Comparison of ENCODE assay signal across 24 cellular contexts in genomic region chr9:84939766-84940165, GRCh38.
DNase-seq lines count a peak whose midpoint lies in the region; ATAC-seq and TF ChIP-seq lines count a peak whose summit lies in the region.
"Had no signal": no experiment of that assay in that cellular context is flagged by ENCODE, and none has a peak within 500 bp of the region (broad histone marks: within the 10 kb centered on the region; RNA-seq: fewer than 3 reads in every experiment).

No MANE protein-coding gene starts in this region.

- intact Hi-C loops in esophagus muscularis mucosa (cut with DNase I), result no loop called here

- H3K9me3 ChIP-seq in RWPE2 (ENCODE audit: severe bottlenecking) (no peaks in the 10 kb centered on the region), esophagus muscularis mucosa (no peaks in the 10 kb centered on the region), neural cell (ENCODE audit: low read length) (no peaks in the 10 kb centered on the region), endodermal cell (ENCODE audit: control insufficient read depth, low read length) (no peaks in the 10 kb centered on the region)
- H3K9me3 ChIP-seq: BLaER1 treated with 17β-estradiol and CSF1 and Interleukin-3, amounts not matched to agents 10 nM and 100 nM; Caco-2 had no signal

- H3K4me3 ChIP-seq in RWPE2 (ENCODE audit: severe bottlenecking) (no peak overlapping the region), esophagus muscularis mucosa (no peak overlapping the region), neural cell (ENCODE audit: low read length) (no peak overlapping the region), endodermal cell (ENCODE audit: low read length) (no peak overlapping the region)
- H3K4me3 ChIP-seq: BLaER1 treated with 17β-estradiol and CSF1 and Interleukin-3, amounts not matched to agents 10 nM and 100 nM; K562 had no signal

- TF ChIP-seq RAD21 in neural cell (conservative IDR thresholded peaks at IDR 0.05), result no peak

- peak; percentile 45; the same call in 1 of the 3 replicates for ATAC-seq in RWPE2 (ENCODE audit: low read depth)
- ATAC-seq: HepG2, K562 had no signal

- H3K4me3 Mint-ChIP-seq in endodermal cell (no peak overlapping the region), glutamatergic neuron (ENCODE audit: unreplicated experiment) (no peak overlapping the region)
- H3K4me3 Mint-ChIP-seq: CD4-positive, alpha-beta memory T cell; H9; HFFc6 had no signal

- H3K9ac ChIP-seq in neural cell (ENCODE audit: low read length), result no peak overlapping the region
- H3K9ac ChIP-seq in endodermal cell (ENCODE audit: extremely low read depth, low read length, poor library complexity, severe bottlenecking), result no peak overlapping the region
- H3K9ac ChIP-seq: BLaER1 treated with 17β-estradiol and CSF1 and Interleukin-3, amounts not matched to agents 10 nM and 100 nM had no signal

- H3K27me3 Mint-ChIP-seq in endodermal cell (ENCODE audit: insufficient read depth) (no peaks in the 10 kb centered on the region), glutamatergic neuron (ENCODE audit: unreplicated experiment) (no peaks in the 10 kb centered on the region)

- H3K4me1 ChIP-seq in RWPE2 (ENCODE audit: insufficient read depth, poor library complexity, severe bottlenecking), result peaks cover 8% of the 10 kb centered on the region
- peaks cover 0 to 22% (median 16%) of the 10 kb centered on the region in 4 donors for H3K4me1 ChIP-seq in esophagus muscularis mucosa
- no peaks in the 10 kb centered on the region for H3K4me1 ChIP-seq in endodermal cell (ENCODE audit: control insufficient read depth, insufficient read depth, low read length)
- H3K4me1 ChIP-seq: Caco-2 had no signal

- TF ChIP-seq CTCF in RWPE2 (IDR thresholded peaks at IDR 0.05; ENCODE audit: poor library complexity, severe bottlenecking) (no peak), esophagus muscularis mucosa (IDR thresholded peaks at IDR 0.05) (no peak), neural cell (IDR thresholded peaks at IDR 0.05; ENCODE audit: poor library complexity, severe bottlenecking) (no peak), endodermal cell (conservative IDR thresholded peaks at IDR 0.05) (no peak), glutamatergic neuron (IDR thresholded peaks at IDR 0.05; ENCODE audit: partially characterized antibody, unreplicated experiment) (no peak)

- no peaks in the 10 kb centered on the region for H4K20me1 ChIP-seq in neural cell (ENCODE audit: insufficient read depth)
- H4K20me1 ChIP-seq: BLaER1 treated with 17β-estradiol and CSF1 and Interleukin-3, amounts not matched to agents 10 nM and 100 nM had no signal

- WGBS in esophagus muscularis mucosa, result 96% methylated on average over 3 of the region's 3 CpGs
- WGBS in endodermal cell (ENCODE audit: insufficient coverage in 1 of 2, insufficient read length in 1 of 2), 2 experiments, result 95 to 100% methylated on average over 2 to 3 of the region's 3 CpGs

- H3K27me3 ChIP-seq in RWPE2 (ENCODE audit: insufficient read depth, poor library complexity, severe bottlenecking) (no peaks in the 10 kb centered on the region), esophagus muscularis mucosa (no peaks in the 10 kb centered on the region), neural cell (ENCODE audit: insufficient read depth, low read depth, low read length) (no peaks in the 10 kb centered on the region), endodermal cell (ENCODE audit: control insufficient read depth, insufficient read depth, low read length, poor library complexity, severe bottlenecking) (no peaks in the 10 kb centered on the region)
- H3K27me3 ChIP-seq: BLaER1 treated with 17β-estradiol and CSF1 and Interleukin-3, amounts not matched to agents 10 nM and 100 nM had no signal

- no peak for TF ChIP-seq POLR2A in esophagus muscularis mucosa (IDR thresholded peaks at IDR 0.05; ENCODE audit: low read depth)

- H3K9me2 ChIP-seq in neural cell (ENCODE audit: insufficient read depth, low read length), result no peaks in the 10 kb centered on the region

- no peaks in the 10 kb centered on the region for H3K36me3 Mint-ChIP-seq in endodermal cell (ENCODE audit: low read depth)
- H3K36me3 Mint-ChIP-seq in glutamatergic neuron (ENCODE audit: unreplicated experiment), result no peaks in the 10 kb centered on the region
- H3K36me3 Mint-ChIP-seq: CD4-positive, alpha-beta memory T cell had no signal

- peaks cover 17% of the 10 kb centered on the region for H3F3A ChIP-seq in neural cell (ENCODE audit: insufficient read depth, low read length, poor library complexity, severe bottlenecking)

- TF ChIP-seq EP300 in esophagus muscularis mucosa (IDR thresholded peaks at IDR 0.05) (no peak), neural cell (conservative IDR thresholded peaks at IDR 0.05; ENCODE audit: poor library complexity, severe bottlenecking) (no peak)

- no peak overlapping the region for H3K27ac Mint-ChIP-seq in endodermal cell
- no peak overlapping the region for H3K27ac Mint-ChIP-seq in glutamatergic neuron (ENCODE audit: unreplicated experiment)
- H3K27ac Mint-ChIP-seq: CD4-positive, alpha-beta memory T cell; H9; HFFc6 had no signal

- H3K4me2 ChIP-seq in neural cell (ENCODE audit: low read length), result no peak overlapping the region
- H3K4me2 ChIP-seq: BLaER1 treated with 17β-estradiol and CSF1 and Interleukin-3, amounts not matched to agents 10 nM and 100 nM had no signal

- H3K9me3 Mint-ChIP-seq in endodermal cell (no peaks in the 10 kb centered on the region), glutamatergic neuron (ENCODE audit: unreplicated experiment) (peaks cover 1% of the 10 kb centered on the region)
- H3K9me3 Mint-ChIP-seq: H9 had no signal

- H3K27ac ChIP-seq in RWPE2 (ENCODE audit: poor library complexity, severe bottlenecking) (no peak overlapping the region), esophagus muscularis mucosa (replicated peaks in 1 of 4) (no peak overlapping the region), neural cell (ENCODE audit: low read length) (peak overlapping the region; percentile 98), endodermal cell (ENCODE audit: low read depth, low read length) (no peak overlapping the region)
- H3K27ac ChIP-seq: BLaER1 treated with 17β-estradiol and CSF1 and Interleukin-3, amounts not matched to agents 10 nM and 100 nM had no signal

- H3K36me3 ChIP-seq in RWPE2 (ENCODE audit: low read depth) (no peaks in the 10 kb centered on the region), esophagus muscularis mucosa (no peaks in the 10 kb centered on the region), neural cell (ENCODE audit: insufficient read depth, low read length) (no peaks in the 10 kb centered on the region), endodermal cell (ENCODE audit: control insufficient read depth, insufficient read depth, low read length) (no peaks in the 10 kb centered on the region)
- H3K36me3 ChIP-seq: BLaER1 treated with 17β-estradiol and CSF1 and Interleukin-3, amounts not matched to agents 10 nM and 100 nM had no signal

- H3K79me2 ChIP-seq in neural cell (replicated peaks; ENCODE audit: insufficient read depth, low read length), result no peaks in the 10 kb centered on the region

- H2AFZ ChIP-seq in neural cell (ENCODE audit: low read depth, low read length), result no peak overlapping the region

- H3K4me1 Mint-ChIP-seq in endodermal cell, result peaks cover 4% of the 10 kb centered on the region
- H3K4me1 Mint-ChIP-seq in glutamatergic neuron (ENCODE audit: low read depth, unreplicated experiment), result peaks cover 4% of the 10 kb centered on the region
- H3K4me1 Mint-ChIP-seq: CD4-positive, alpha-beta memory T cell had no signal

- DNase-seq in Caki2 (ENCODE audit: low read depth), result peak; percentile 30
- no peak for DNase-seq in RWPE2 (ENCODE audit: low spot score)
- peak; percentile 7 for DNase-seq in esophagus muscularis mucosa (ENCODE audit: extremely low spot score)
- no peak for DNase-seq in endodermal cell
- DNase-seq in glutamatergic neuron, result no peak
- DNase-seq in activated naive CD4-positive, alpha-beta T cell treated with anti-CD3 and anti-CD28 coated beads, Interleukin-2, amount 50 U/mL, for 16 hours, result no peak
- DNase-seq in stimulated activated CD4-positive, alpha-beta T cell treated with anti-CD3 and anti-CD28 coated beads, Interleukin-15, amount 100 ng/mL, for 24 hours, result no peak
- DNase-seq: 8988T; Caco-2; CD4-positive, alpha-beta memory T cell; DMS153; GF-D8; H9; HFFc6; NCI-H1105; NCI-H146; NCI-H2029; NCI-H2227 treated with DMSO at 0.1 percent for 48 hours; NCI-H510A; NCI-H748 treated with DMSO at 0.1 percent for 48 hours had no signal

- in situ Hi-C loops in Caki2 (cut with HindIII; ENCODE audit: low pct_unique_long_range_greater_than_20kb, low sequenced_read_pairs), result no loop called here

TF ChIP-seq in neural cell, 6 proteins besides CTCF, POLR2A, EP300 and RAD21:
- TF ChIP-seq TAF1 (IDR thresholded peaks at IDR 0.05; ENCODE audit: low read depth) (no peak), SMC3 (conservative IDR thresholded peaks at IDR 0.05; ENCODE audit: poor library complexity) (no peak), EZH2 (IDR thresholded peaks at IDR 0.05; ENCODE audit: borderline replicate concordance, insufficient read depth, low read length, poor library complexity, severe bottlenecking) (no peak), MXI1 (conservative IDR thresholded peaks at IDR 0.05; ENCODE audit: poor library complexity, severe bottlenecking) (no peak), REST (IDR thresholded peaks at IDR 0.05; ENCODE audit: borderline replicate concordance) (no peak), POLR2AphosphoS5 (IDR thresholded peaks at IDR 0.05) (no peak)
TF ChIP-seq in neural cell: peak in this region for 0.

Comparison
In these comparisons a context has a peak if more than half of its experiments do, and no peak if none do; other contexts are left out.
1. DNase-seq: peak in Caki2 (single experiment) and esophagus muscularis mucosa (single experiment); none in RWPE2 (single experiment), endodermal cell (single experiment), glutamatergic neuron (single experiment), activated naive CD4-positive, alpha-beta T cell treated with anti-CD3 and anti-CD28 coated beads, Interleukin-2, amount 50 U/mL, for 16 hours (single experiment) and stimulated activated CD4-positive, alpha-beta T cell treated with anti-CD3 and anti-CD28 coated beads, Interleukin-15, amount 100 ng/mL, for 24 hours (single experiment).